Comparison of ENCODE assay signal across 19 cellular contexts in the genomic region with DNA sequence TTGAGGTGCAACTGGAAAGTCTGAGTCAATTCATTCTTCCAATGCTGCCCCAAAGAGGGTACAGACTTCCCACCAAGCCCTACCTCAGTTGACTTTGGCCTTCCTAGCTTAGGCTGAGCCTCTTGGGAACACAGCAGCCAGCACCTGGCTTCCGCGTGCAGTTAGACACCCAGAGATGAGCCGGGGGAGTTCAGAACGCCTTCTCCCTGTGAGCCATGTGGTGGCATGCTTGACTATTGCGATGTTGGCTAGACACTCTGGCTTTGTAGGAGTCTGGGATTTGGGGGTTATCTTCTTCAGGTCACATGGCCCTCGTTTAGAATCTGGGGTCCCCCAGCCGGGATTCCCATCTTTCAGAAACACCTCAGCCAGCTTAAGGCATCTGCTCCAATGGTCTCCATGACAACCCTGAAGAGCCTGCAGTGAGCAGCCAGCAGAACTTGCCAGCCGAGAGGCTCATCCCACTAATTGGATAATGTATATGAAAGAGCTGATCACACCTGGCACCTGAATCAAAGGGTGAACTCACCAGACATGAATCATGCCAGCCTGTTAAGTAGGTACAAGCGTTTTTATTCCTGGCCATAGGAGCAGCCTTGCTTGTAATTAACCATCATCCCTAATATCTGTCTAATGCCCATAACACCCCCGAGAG.
DNase-seq lines count a peak whose midpoint lies in the region; TF ChIP-seq lines count a peak whose summit lies in the region.
"Had no signal": no experiment of that assay in that cellular context is flagged by ENCODE, and none has a peak within 500 bp of the region (broad histone marks: within the 10 kb centered on the region; RNA-seq: fewer than 3 reads in every experiment).

No MANE protein-coding gene starts in this region.

- intact Hi-C loops in A673 (cut with micrococcal nuclease; ENCODE audit: unreplicated experiment) = no loop called here

- no peak for TF ChIP-seq CTCF in A673 (conservative IDR thresholded peaks at IDR 0.05; ENCODE audit: low read depth, low read length)

- POLR2A ChIA-PET in A673 (lab: Charles Lee; ENCODE audit: low non-redundant PET) = no interaction called here

- no peaks in the 10 kb centered on the region for H3K9me3 ChIP-seq in mesenchymal stem cell (ENCODE audit: control insufficient read depth, low read length)
- no peaks in the 10 kb centered on the region for H3K9me3 ChIP-seq in A673 (ENCODE audit: low read depth, low read length, poor library complexity, severe bottlenecking)
- H3K9me3 ChIP-seq: BE2C, gastrocnemius medialis, left ventricle myocardium inferior, ovary, thyroid gland had no signal

- H3K36me3 ChIP-seq in mesenchymal stem cell (ENCODE audit: control insufficient read depth in 1 of 2, insufficient read depth in 2 of 2, low read depth in 1 of 2, low read length in 2 of 2) = no peaks in the 10 kb centered on the region
- H3K36me3 ChIP-seq in A673 (ENCODE audit: insufficient read depth, low read length, poor library complexity, severe bottlenecking) = no peaks in the 10 kb centered on the region
- H3K36me3 ChIP-seq: BE2C, gastrocnemius medialis, left ventricle myocardium inferior, ovary, thyroid gland had no signal

- WGBS in mesenchymal stem cell = 97% methylated on average over 6 of the region's 10 CpGs

- H3K27me3 ChIP-seq in mesenchymal stem cell (ENCODE audit: control insufficient read depth in 1 of 2, insufficient read depth in 1 of 2, low read length in 2 of 2) (no peaks in the 10 kb centered on the region), A673 (replicated peaks; ENCODE audit: insufficient read depth, low read depth, low read length, poor library complexity) (no peaks in the 10 kb centered on the region)
- H3K27me3 ChIP-seq: BE2C, ovary, thyroid gland had no signal

- H4K91ac ChIP-seq in mesenchymal stem cell (ENCODE audit: low read length) = no peak overlapping the region

- H3K14ac ChIP-seq in mesenchymal stem cell (ENCODE audit: low read length in 2 of 2) = no peak overlapping the region

- no peak overlapping the region for H3K27ac ChIP-seq in mesenchymal stem cell (ENCODE audit: low read length, poor library complexity, severe bottlenecking)
- H3K27ac ChIP-seq in A673 (ENCODE audit: low read depth, low read length, poor library complexity, severe bottlenecking) = no peak overlapping the region
- H3K27ac ChIP-seq: gastrocnemius medialis, left ventricle myocardium inferior, ovary, thyroid gland had no signal

- no peak overlapping the region for H3K18ac ChIP-seq in mesenchymal stem cell (ENCODE audit: low read depth in 1 of 2, low read length in 2 of 2)

- CTCF ChIA-PET in A673 (lab: Charles Lee) = no interaction called here

- no peak overlapping the region for H2AFZ ChIP-seq in mesenchymal stem cell (ENCODE audit: low read depth, low read length)

- no TSS peak for BruUV-seq in A673 (replicated peaks; lab: Mats Ljungman, UMichigan)

- H2BK15ac ChIP-seq in mesenchymal stem cell (ENCODE audit: low read depth, poor library complexity, severe bottlenecking) = no peak overlapping the region

- H2BK5ac ChIP-seq in mesenchymal stem cell (ENCODE audit: low read depth, low read length, poor library complexity, severe bottlenecking) = no peak overlapping the region

- H2BK120ac ChIP-seq in mesenchymal stem cell (ENCODE audit: low read depth, low read length) = no peak overlapping the region

- DNase-seq in DMS79 treated with DMSO at 0.1 percent for 48 hours (lab: John Stamatoyannopoulos, UW) (peak; percentile 57), NCI-H146 (lab: John Stamatoyannopoulos, UW) (peak; percentile 74), NCI-H524 (lab: John Stamatoyannopoulos, UW) (peak; percentile 92 to 97), mesenchymal stem cell (no peak), A673 (ENCODE audit: low spot score) (no peak)
- no peak for DNase-seq in activated CD4-positive, alpha-beta T cell treated with anti-CD3 and anti-CD28 coated beads for 48 hours
- DNase-seq in NK-92 treated with Interleukin-12 subunit alpha and Interleukin-12 subunit beta, amount 100 ng/mL, for 24 hours (lab: John Stamatoyannopoulos, UW) = no peak
- DNase-seq: activated CD8-positive, alpha-beta memory T cell treated with anti-CD3 and anti-CD28 coated beads, Interleukin-2, amount 50 U/mL, for 4 hours; activated gamma-delta T cell treated with Interleukin-2 at 50 U/mL for 16 hours; aorta; BE2C; DMS 273 treated with DMSO at 0.1 percent for 48 hours; gastrocnemius medialis; left ventricle myocardium inferior; ovary; Right ventricle myocardium superior; stimulated activated CD4-positive, alpha-beta T cell treated with anti-CD3 and anti-CD28 coated beads, Interleukin-4, amount 100 ng/mL, for 1 hour; T-helper 9 cell; thyroid gland had no signal

- no peak overlapping the region for H3K4me3 ChIP-seq in mesenchymal stem cell (ENCODE audit: insufficient read depth in 1 of 2, low read depth in 1 of 2, low read length in 2 of 2)
- H3K4me3 ChIP-seq in A673 (ENCODE audit: low read depth, low read length, poor library complexity, severe bottlenecking) = no peak overlapping the region
- H3K4me3 ChIP-seq: gastrocnemius medialis, left ventricle myocardium inferior, ovary, thyroid gland had no signal

- H3K4me2 ChIP-seq in mesenchymal stem cell (ENCODE audit: low read length, poor library complexity, severe bottlenecking) = no peak overlapping the region

- no peak overlapping the region for H2BK12ac ChIP-seq in mesenchymal stem cell (ENCODE audit: low read length in 2 of 2)

- H4K8ac ChIP-seq in mesenchymal stem cell (ENCODE audit: low read length) = no peak overlapping the region

- peaks cover 19% of the 10 kb centered on the region for H3K4me1 ChIP-seq in mesenchymal stem cell (ENCODE audit: control insufficient read depth, insufficient read depth, low read depth, low read length)
- H3K4me1 ChIP-seq in A673 (ENCODE audit: insufficient read depth, low read length, poor library complexity, severe bottlenecking) = no peaks in the 10 kb centered on the region
- H3K4me1 ChIP-seq: gastrocnemius medialis had no signal

- no peak overlapping the region for H3K9ac ChIP-seq in mesenchymal stem cell (ENCODE audit: low read length)

- peak overlapping the region; percentile 73 for H2AK5ac ChIP-seq in mesenchymal stem cell (ENCODE audit: low read length, severe bottlenecking)

- no peak overlapping the region for H3K23ac ChIP-seq in mesenchymal stem cell (ENCODE audit: low read length in 2 of 2)

- no peak overlapping the region for H3K4ac ChIP-seq in mesenchymal stem cell (ENCODE audit: low read depth in 1 of 2, low read length in 2 of 2)

- H3K79me1 ChIP-seq in mesenchymal stem cell (replicated peaks; ENCODE audit: low read length, poor library complexity, severe bottlenecking) = no peaks in the 10 kb centered on the region

Comparison
In these comparisons a context has a peak if more than half of its experiments do, and no peak if none do; other contexts are left out.
1. DNase-seq: peak in DMS79 treated with DMSO at 0.1 percent for 48 hours (single experiment), NCI-H146 (single experiment) and NCI-H524 (2 of 2); none in mesenchymal stem cell (single experiment), A673 (single experiment), activated CD4-positive, alpha-beta T cell treated with anti-CD3 and anti-CD28 coated beads for 48 hours (single experiment) and NK-92 treated with Interleukin-12 subunit alpha and Interleukin-12 subunit beta, amount 100 ng/mL, for 24 hours (single experiment).